ENCODE assay signal across 8 cellular contexts in the genomic region with DNA sequence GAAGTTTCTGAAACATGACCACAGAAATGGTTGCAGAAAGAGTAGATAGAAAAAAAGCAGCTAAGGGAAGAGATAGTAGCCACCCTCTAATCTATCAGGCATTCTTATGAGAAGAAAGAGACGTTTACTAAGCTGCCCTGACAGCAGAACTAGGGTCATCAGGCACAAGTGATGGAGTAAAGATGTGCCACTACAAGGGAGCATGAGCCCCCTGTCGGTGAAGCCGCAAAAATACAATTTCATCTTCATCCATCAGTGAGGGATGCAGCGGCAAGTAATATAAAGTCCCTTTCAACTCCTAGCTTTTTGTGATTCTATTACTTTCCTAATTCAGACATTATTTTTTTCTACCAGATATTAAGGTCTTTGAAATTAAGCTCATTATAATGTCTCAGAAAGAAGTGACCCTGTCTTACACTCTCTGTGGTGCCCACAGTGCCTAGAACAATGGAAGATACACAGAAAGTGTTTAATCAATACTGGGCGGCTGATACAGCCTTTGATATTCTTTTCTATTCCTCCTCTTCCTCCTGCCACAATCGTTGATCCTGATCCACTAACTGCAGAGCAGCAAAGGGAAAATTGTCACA.
A peak's percentile ranks its signal among the peaks of the same experiment; 100 is the strongest.
DNase-seq lines count a peak whose midpoint lies in the region; ATAC-seq and TF ChIP-seq lines count a peak whose summit lies in the region.

No MANE protein-coding gene starts in this region.

- H3K4me3 ChIP-seq in ovary: no peak overlapping the region

- ATAC-seq in GM19395 (IDR thresholded peaks at IDR 0.05; ENCODE audit: unreplicated experiment) (peak; percentile 61), HG03457 (IDR thresholded peaks at IDR 0.05; ENCODE audit: unreplicated experiment) (no peak), HG02678 (IDR thresholded peaks at IDR 0.05; ENCODE audit: unreplicated experiment) (no peak), HG03135 (IDR thresholded peaks at IDR 0.05; ENCODE audit: unreplicated experiment) (no peak)

- H3K27me3 ChIP-seq in ovary: no peaks in the 10 kb centered on the region

- H3K27ac ChIP-seq in ovary: no peak overlapping the region

- no peak for TF ChIP-seq POLR2A in ovary (IDR thresholded peaks at IDR 0.05)

- H3K36me3 ChIP-seq in ovary: no peaks in the 10 kb centered on the region

- TF ChIP-seq CTCF in ovary (IDR thresholded peaks at IDR 0.05): no peak

- 25 to 41% (median 31%) methylated on average over 6 of the region's 6 CpGs for WGBS in ovary, 3 donors

- intact Hi-C loops in ovary (cut with DNase I): no loop called here

- no peaks in the 10 kb centered on the region for H3K9me3 ChIP-seq in ovary

- in situ Hi-C loops in SK-MEL-5 (cut with HindIII; ENCODE audit: low pct_unique_long_range_greater_than_20kb, low sequenced_read_pairs): no loop called here

- TF ChIP-seq EP300 in ovary (IDR thresholded peaks at IDR 0.05): no peak

- H3K4me1 ChIP-seq in ovary (ENCODE audit: insufficient read depth): no peaks in the 10 kb centered on the region

- DNase-seq in Ammon's horn (ENCODE audit: low spot score) (peak; percentile 38), SK-MEL-5 (ENCODE audit: low read depth, low spot score) (peak; percentile 62), iris pigment epithelial cell (ENCODE audit: low read depth) (peak; percentile 4), ovary (no peak)

Comparison
In these comparisons a context has a peak if more than half of its experiments do, and no peak if none do; other contexts are left out.
1. DNase-seq: peak in Ammon's horn (single experiment), SK-MEL-5 (single experiment) and iris pigment epithelial cell (single experiment); none in ovary (0 of 5).